In the genomic region with DNA sequence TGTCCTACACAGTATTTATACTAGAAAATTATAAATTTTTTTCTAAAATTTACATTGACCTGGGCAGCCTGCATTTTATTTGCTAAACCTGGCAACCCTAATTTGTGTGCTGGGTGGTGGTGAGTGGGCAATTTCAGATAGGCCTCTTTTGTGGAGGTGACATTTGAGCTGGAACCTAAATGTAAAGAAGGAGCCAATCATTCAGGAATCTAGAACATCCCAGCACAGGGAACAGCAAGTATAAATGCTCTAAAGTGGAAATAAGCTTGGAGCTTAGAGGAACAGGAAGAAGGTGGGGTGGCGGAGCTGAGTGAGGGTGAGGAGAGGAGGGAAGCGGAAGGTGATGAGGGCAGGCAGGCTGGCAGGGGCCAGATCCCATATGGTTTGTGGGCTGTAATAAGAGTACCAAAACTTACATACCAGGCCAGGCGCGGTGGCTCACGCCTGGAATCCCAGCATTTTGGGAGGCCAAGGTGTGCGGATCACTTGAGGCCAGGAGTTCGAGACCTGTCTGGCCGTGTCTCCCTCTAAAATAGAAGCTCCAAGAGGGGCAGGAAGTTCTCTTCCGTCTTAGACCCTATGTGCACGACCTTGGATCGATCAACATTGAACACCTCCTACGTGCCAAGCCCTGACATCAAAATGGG, we compare ENCODE assay signal across 8 cellular contexts. TPM values are rescaled to one million over a fixed set of nuclear protein-coding genes. Genes with fewer than 3 reads are reported as not detected.
DNase-seq lines count a peak whose midpoint lies in the region; ATAC-seq and TF ChIP-seq lines count a peak whose summit lies in the region.

No MANE protein-coding gene starts in this region.

- H3K27ac Mint-ChIP-seq in chondrocyte (ENCODE audit: unreplicated experiment), result peak overlapping the region; percentile 99

- TF ChIP-seq CTCF in OCI-LY1 (IDR thresholded peaks at IDR 0.05; ENCODE audit: low read length) (no peak), chondrocyte (IDR thresholded peaks at IDR 0.05) (no peak), lung (IDR thresholded peaks at IDR 0.05; ENCODE audit: control extremely low read depth, extremely low read depth) (no peak)

- H3K27me3 ChIP-seq in OCI-LY1 (ENCODE audit: insufficient read depth, low read length), result no peaks in the 10 kb centered on the region
- H3K27me3 ChIP-seq in lung (ENCODE audit: control insufficient read depth, insufficient read depth), result no peaks in the 10 kb centered on the region

- peak; percentile 26 for DNase-seq in stimulated activated CD4-positive, alpha-beta T cell treated with anti-CD3 and anti-CD28 coated beads, Interleukin-1b, Interleukin-23, amount 100 ng/mL, for 48 hours
- no peak for DNase-seq in stimulated activated CD4-positive, alpha-beta T cell treated with anti-CD3 and anti-CD28 coated beads, Interleukin-4, amount 100 ng/mL, for 1 hour
- DNase-seq in chondrocyte (ENCODE audit: low spot score), result no peak
- DNase-seq in lung (ENCODE audit: low spot score), result peak; percentile 41
- DNase-seq in mesenteric fat pad (ENCODE audit: low spot score), result no peak

- H3K9ac ChIP-seq in OCI-LY1 (ENCODE audit: low read length), result peak overlapping the region; percentile 87

- no peaks in the 10 kb centered on the region for H3K9me2 ChIP-seq in OCI-LY1 (ENCODE audit: low read depth, low read length)

- peak overlapping the region; percentile 85 for H3K27ac ChIP-seq in OCI-LY1 (ENCODE audit: low read depth, low read length, poor library complexity, severe bottlenecking)
- H3K27ac ChIP-seq in lung (ENCODE audit: low read depth in 1 of 2, low read length in 1 of 2), result peak overlapping the region; percentile 73 to 94
- H3K27ac ChIP-seq in temporal lobe (ENCODE audit: low read depth, low read length), result peak overlapping the region; percentile 94

- peaks cover 38% of the 10 kb centered on the region for H3K79me2 ChIP-seq in OCI-LY1 (ENCODE audit: insufficient read depth, low read length)

- no peaks in the 10 kb centered on the region for H4K20me1 ChIP-seq in OCI-LY1 (ENCODE audit: insufficient read depth, low read length)

- 4 to 7% methylated on average over 12 of the region's 12 CpGs for WGBS in lung, 2 donors

- no peaks in the 10 kb centered on the region for H3F3A ChIP-seq in OCI-LY1 (ENCODE audit: insufficient read depth, low read length)

- H3K4me1 ChIP-seq in OCI-LY1 (ENCODE audit: insufficient read depth, low read length, severe bottlenecking), result peaks cover 25% of the 10 kb centered on the region
- peaks cover 2 to 11% of the 10 kb centered on the region in 2 donors for H3K4me1 ChIP-seq in lung (ENCODE audit: control insufficient read depth in 2 of 2, insufficient read depth in 2 of 2, low read length in 2 of 2)

- H3K9me3 ChIP-seq in OCI-LY1 (ENCODE audit: low read length), result no peaks in the 10 kb centered on the region
- H3K9me3 ChIP-seq in lung (ENCODE audit: control insufficient read depth in 2 of 2, insufficient read depth in 1 of 2, low read length in 1 of 2), result no peaks in the 10 kb centered on the region

- H3K36me3 ChIP-seq in OCI-LY1 (ENCODE audit: insufficient read depth, low read length) (peaks cover 28% of the 10 kb centered on the region), lung (ENCODE audit: control insufficient read depth in 2 of 2, insufficient read depth in 2 of 2, low read length in 2 of 2) (no peaks in the 10 kb centered on the region)

- H3K4me1 Mint-ChIP-seq in chondrocyte (ENCODE audit: low read depth), result peaks cover 24% of the 10 kb centered on the region

- H2AFZ ChIP-seq in OCI-LY1 (ENCODE audit: low read length), result peak overlapping the region; percentile 38; the same call in 1 of the 2 replicates

- peak overlapping the region; percentile 87 for H3K4me2 ChIP-seq in OCI-LY1 (ENCODE audit: low read length)

- peak overlapping the region; percentile 96 for H3K4me3 Mint-ChIP-seq in chondrocyte (ENCODE audit: unreplicated experiment)

- H3K4me3 ChIP-seq in OCI-LY1 (ENCODE audit: low read depth, low read length, poor library complexity, severe bottlenecking) (peak overlapping the region; percentile 79), lung (no peak overlapping the region)

- no peaks in the 10 kb centered on the region for H3K36me3 Mint-ChIP-seq in chondrocyte (ENCODE audit: low read depth)

- ATAC-seq in lung (ENCODE audit: insufficient read depth, low FRiP score) (no peak), GM19397 (IDR thresholded peaks at IDR 0.05; ENCODE audit: unreplicated experiment) (no peak)

- H3K27me3 Mint-ChIP-seq in chondrocyte (ENCODE audit: low read depth), result no peaks in the 10 kb centered on the region

- no peaks in the 10 kb centered on the region for H3K9me3 Mint-ChIP-seq in chondrocyte (ENCODE audit: low read depth)

RNA-seq across cellular contexts. Expression of gene CSE1L, which starts 0.5 kb away (rescaled TPM):
- total RNA-seq in chondrocyte, result 39.5 to 59.9 TPM (median 40.7 TPM) in 3 replicates
- total RNA-seq in lung, result 10 to 100 TPM; 34.6 to 47.0 TPM
- polyA plus RNA-seq in lung, result 10 to 100 TPM; 23.9 to 26.4 TPM
- 129 TPM for total RNA-seq in temporal lobe
- total RNA-seq in mesenteric fat pad, result 41.6 TPM

Comparison
In these comparisons a context has a peak if more than half of its experiments do, and no peak if none do; other contexts are left out.
1. DNase-seq: peak in stimulated activated CD4-positive, alpha-beta T cell treated with anti-CD3 and anti-CD28 coated beads, Interleukin-1b, Interleukin-23, amount 100 ng/mL, for 48 hours (single experiment) and lung (single experiment); none in stimulated activated CD4-positive, alpha-beta T cell treated with anti-CD3 and anti-CD28 coated beads, Interleukin-4, amount 100 ng/mL, for 1 hour (single experiment), chondrocyte (single experiment) and mesenteric fat pad (single experiment).
2. Peak in every context shown above with its lines, with median percentiles within 50 percentile points of each other: H3K27ac ChIP-seq.